ENCODE assay signal across 23 cellular contexts in the genomic region with DNA sequence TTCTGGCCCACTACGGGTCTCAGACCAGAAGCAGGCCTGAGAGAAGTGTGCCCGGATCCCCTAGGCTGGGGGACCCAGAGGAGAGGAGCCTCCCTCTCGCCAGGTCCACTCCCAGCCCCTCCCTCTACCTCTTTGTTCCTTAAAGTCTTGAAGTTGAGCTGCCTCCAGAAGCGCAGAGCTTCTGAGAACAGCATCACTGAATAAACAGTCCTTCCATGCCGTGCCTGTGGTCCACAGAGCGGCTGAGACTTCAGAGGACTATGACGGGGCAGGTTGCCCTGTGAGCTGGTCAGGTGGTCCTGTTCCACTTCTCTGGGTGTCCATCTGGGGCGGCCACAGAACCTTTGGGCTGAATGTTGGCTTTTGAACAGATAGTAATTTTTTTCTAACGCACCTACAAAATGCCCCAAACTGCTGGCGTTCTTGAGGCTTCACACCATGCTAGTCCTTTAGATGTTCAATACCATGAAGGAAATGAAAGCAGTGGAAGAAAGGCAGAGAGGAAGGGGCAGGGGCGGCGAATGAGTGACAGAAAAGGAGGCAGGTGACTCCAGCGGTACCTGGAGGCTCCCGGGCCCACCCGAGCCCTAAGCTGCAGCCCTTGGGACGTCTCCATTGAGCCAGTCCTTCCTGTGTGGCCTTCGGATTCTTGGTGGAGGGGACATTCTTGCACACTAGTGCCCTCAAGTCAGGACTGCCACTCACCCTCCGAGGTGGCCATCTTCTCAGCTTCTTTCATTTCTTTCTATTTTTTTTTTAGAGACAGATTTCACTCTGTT.
"Had no signal": no experiment of that assay in that cellular context is flagged by ENCODE, and none has a peak within 500 bp of the region (broad histone marks: within the 10 kb centered on the region; RNA-seq: fewer than 3 reads in every experiment).

No MANE protein-coding gene starts in this region.

- H3K27ac ChIP-seq: KMS-11 had no signal

- DNase-seq: Kasumi-1, MM.1S, NCI-H1105, NCI-H1417, NCI-H146, NCI-H1694 treated with DMSO at 0.1 percent for 48 hours, NCI-H1930, NCI-H2081, NCI-H2107, NCI-H2171, NCI-H226, NCI-H446, NCI-H510A, NCI-H524 treated with DMSO at 0.1 percent for 48 hours, NCI-H69, NCI-H774, RPMI8226, SHP77, SK-N-SH had no signal

- H3K9me3 ChIP-seq: SK-N-SH had no signal

- FAIRE-seq: HepG2, K562, RCC 7860 had no signal

- ATAC-seq: HepG2, K562 had no signal

- H3K4me3 ChIP-seq: K562 had no signal

- H3K9ac ChIP-seq: KMS-11, SK-N-SH had no signal
